ENCODE assay signal across 1 cellular context in the genomic region with DNA sequence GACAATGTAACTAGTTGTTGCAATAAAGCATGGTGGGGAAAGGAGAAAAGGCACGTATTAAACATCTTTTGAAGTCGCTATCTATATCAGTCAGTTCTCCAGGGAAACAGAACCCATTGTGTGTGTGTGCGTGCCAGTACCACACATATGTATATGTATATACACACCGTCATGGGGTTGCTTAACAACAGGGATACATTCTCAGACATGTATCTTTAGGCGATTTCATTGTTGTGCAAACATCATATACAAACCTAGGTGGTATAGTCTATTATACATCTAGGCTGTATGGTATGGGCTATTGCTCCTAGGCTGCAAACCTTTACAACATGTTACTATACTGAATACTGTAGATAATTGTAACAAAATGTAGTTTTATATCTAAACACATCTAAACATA.
TF ChIP-seq lines count a peak whose summit lies in the region.

No MANE protein-coding gene starts in this region.

TF ChIP-seq in HCT116, 20 proteins besides CTCF, POLR2A, EP300 and RAD21 (continued from another document):
- TF ChIP-seq, protein P1, sequence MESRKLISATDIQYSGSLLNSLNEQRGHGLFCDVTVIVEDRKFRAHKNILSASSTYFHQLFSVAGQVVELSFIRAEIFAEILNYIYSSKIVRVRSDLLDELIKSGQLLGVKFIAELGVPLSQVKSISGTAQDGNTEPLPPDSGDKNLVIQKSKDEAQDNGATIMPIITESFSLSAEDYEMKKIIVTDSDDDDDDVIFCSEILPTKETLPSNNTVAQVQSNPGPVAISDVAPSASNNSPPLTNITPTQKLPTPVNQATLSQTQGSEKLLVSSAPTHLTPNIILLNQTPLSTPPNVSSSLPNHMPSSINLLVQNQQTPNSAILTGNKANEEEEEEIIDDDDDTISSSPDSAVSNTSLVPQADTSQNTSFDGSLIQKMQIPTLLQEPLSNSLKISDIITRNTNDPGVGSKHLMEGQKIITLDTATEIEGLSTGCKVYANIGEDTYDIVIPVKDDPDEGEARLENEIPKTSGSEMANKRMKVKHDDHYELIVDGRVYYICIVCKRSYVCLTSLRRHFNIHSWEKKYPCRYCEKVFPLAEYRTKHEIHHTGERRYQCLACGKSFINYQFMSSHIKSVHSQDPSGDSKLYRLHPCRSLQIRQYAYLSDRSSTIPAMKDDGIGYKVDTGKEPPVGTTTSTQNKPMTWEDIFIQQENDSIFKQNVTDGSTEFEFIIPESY (IDR thresholded peaks at IDR 0.05; ENCODE audit: extremely low read depth, insufficient replicate concordance, low read length), result no peak
- TF ChIP-seq JUND (IDR thresholded peaks at IDR 0.05), result no peak
- TF ChIP-seq SP1 (IDR thresholded peaks at IDR 0.05; ENCODE audit: low read depth), result no peak
TF ChIP-seq in HCT116: peak in this region for 0.
